In genomic region chrX:123732679-123733363, GRCh38 we compare ENCODE assay signal across 8 cellular contexts. TPM values are rescaled to one million over a fixed set of nuclear protein-coding genes. Genes with fewer than 3 reads are reported as not detected.
DNase-seq lines count a peak whose midpoint lies in the region; ATAC-seq and TF ChIP-seq lines count a peak whose summit lies in the region.

Gene THOC2, minus strand, starts transcription at chrX:123733052. Its CDS starts 30 bp downstream, at chrX:123733022.

- H3K27me3 ChIP-seq in breast epithelium (no peaks in the 10 kb centered on the region), iPS-20b (ENCODE audit: insufficient read depth, low read length) (no peaks in the 10 kb centered on the region)

- H3K36me3 ChIP-seq in breast epithelium: no peaks in the 10 kb centered on the region
- H3K36me3 ChIP-seq in iPS-20b (ENCODE audit: insufficient read depth, low read depth, low read length): no peaks in the 10 kb centered on the region

- peak within 1 kb of the TSS; percentile 95 for H3K9ac ChIP-seq in iPS-20b (ENCODE audit: low read depth, low read length)

- TF ChIP-seq CTCF in VCaP (conservative IDR thresholded peaks at IDR 0.05): peak; percentile 19; the same call in 1 of the 2 replicates
- peak in 2 of 3 donors; percentile 45 to 48 for TF ChIP-seq CTCF in breast epithelium (IDR thresholded peaks at IDR 0.05)

- TF ChIP-seq POLR2A in breast epithelium (IDR thresholded peaks at IDR 0.05): no peak

- H3K4me1 ChIP-seq in breast epithelium (no peaks in the 10 kb centered on the region), iPS-20b (ENCODE audit: insufficient read depth, low read length) (no peaks in the 10 kb centered on the region; the same call in 1 of the 2 replicates)

- peak within 1 kb of the TSS; percentile 74 for H3K27ac ChIP-seq in VCaP
- H3K27ac ChIP-seq in breast epithelium: peak within 1 kb of the TSS; percentile 84 to 92
- peak within 1 kb of the TSS; percentile 65 for H3K27ac ChIP-seq in iPS-20b (ENCODE audit: low read length)
- peak within 1 kb of the TSS in 20 of 21 experiments; percentile 60 to 86 (median 80) for H3K27ac ChIP-seq in skin epidermis

- ATAC-seq in GM18861 (IDR thresholded peaks at IDR 0.05; ENCODE audit: unreplicated experiment): peak; percentile 47
- ATAC-seq in HG03103 (IDR thresholded peaks at IDR 0.05; ENCODE audit: low read depth, unreplicated experiment): peak; percentile 79

- H3K4me3 ChIP-seq in breast epithelium (peak within 1 kb of the TSS; percentile 78 to 81 (median 80)), iPS-20b (ENCODE audit: low read length) (peak within 1 kb of the TSS; percentile 92), skin epidermis (peak within 1 kb of the TSS; percentile 60 to 79 (median 70))

- in situ Hi-C loops in ACHN (cut with HindIII; ENCODE audit: low pct_ligation_motif_present, low pct_unique_long_range_greater_than_20kb, low sequenced_read_pairs): no loop called here

- peak; percentile 83 for DNase-seq in ACHN
- peak; percentile 80 for DNase-seq in NCI-H2171 (lab: John Stamatoyannopoulos, UW)
- peak; percentile 77 to 78 for DNase-seq in breast epithelium (ENCODE audit: low spot score in 2 of 2)

- no peaks in the 10 kb centered on the region for H3K9me3 ChIP-seq in breast epithelium
- H3K9me3 ChIP-seq in iPS-20b (ENCODE audit: insufficient read depth, low read depth, low read length): no peaks in the 10 kb centered on the region

- intact Hi-C loops in breast epithelium (cut with DNase I; ENCODE audit: low total_unique reads): no loop called here

RNA-seq across cellular contexts. Expression of gene THOC2, which starts in this region (rescaled TPM):
- total RNA-seq in breast epithelium: 100 to 1,000 TPM in 2 of 3 donors, 10 to 100 TPM in 1; 72.8 to 169 (median 119) TPM

Comparison
In these comparisons a context has a peak if more than half of its experiments do, and no peak if none do; other contexts are left out.
1. Peak in every context shown above with its lines: DNase-seq, ATAC-seq, H3K4me3 ChIP-seq and H3K27ac ChIP-seq.